15 cellular contexts compared by ENCODE assay signal in genomic region chr11:116697639-116698038, GRCh38.
"Had no signal": no experiment of that assay in that cellular context is flagged by ENCODE, and none has a peak within 500 bp of the region (broad histone marks: within the 10 kb centered on the region; RNA-seq: fewer than 3 reads in every experiment).

No MANE protein-coding gene starts in this region.

- H3K9me3 Mint-ChIP-seq: activated CD4-positive, alpha-beta T cell treated with anti-CD3 and anti-CD28 coated beads, Interleukin-2, amount 10 ng/mL, durations not matched to agents 7 days and 5 days; naive thymus-derived CD4-positive, alpha-beta T cell; stimulated activated memory B cell treated with anti-CD40 and anti-IgM and Interleukin-4, amounts not matched to agents 10 μg/mL and 1 μg/mL and 100 μg/mL, for 72 hours had no signal

- DNase-seq: activated CD4-positive, alpha-beta T cell treated with anti-CD3 and anti-CD28 coated beads, Interleukin-2, amount 10 ng/mL, durations not matched to agents 7 days and 5 days; amniotic stem cell; erythroblast; gastrocnemius medialis; kidney glomerular epithelial cell; left ventricle myocardium superior; ovary; stimulated activated CD4-positive, alpha-beta T cell treated with anti-CD3 and anti-CD28 coated beads, Interleukin-4, amount 100 ng/mL, for 4 hours; thyroid gland had no signal

- H3K4me3 ChIP-seq: gastrocnemius medialis, ovary, right lobe of liver, smooth muscle cell, thyroid gland had no signal

- H3K36me3 Mint-ChIP-seq: activated naive CD8-positive, alpha-beta T cell; naive thymus-derived CD4-positive, alpha-beta T cell; stimulated activated memory B cell treated with anti-CD40 and anti-IgM and Interleukin-4, amounts not matched to agents 10 μg/mL and 1 μg/mL and 100 μg/mL, for 72 hours had no signal

- H3K4me3 Mint-ChIP-seq: activated CD4-positive, alpha-beta T cell treated with anti-CD3 and anti-CD28 coated beads, Interleukin-2, amount 10 ng/mL, durations not matched to agents 7 days and 5 days; activated naive CD8-positive, alpha-beta T cell; naive thymus-derived CD4-positive, alpha-beta T cell; stimulated activated memory B cell treated with anti-CD40 and anti-IgM and Interleukin-4, amounts not matched to agents 10 μg/mL and 1 μg/mL and 100 μg/mL, for 72 hours had no signal

- H3K36me3 ChIP-seq: gastrocnemius medialis, ovary, right lobe of liver, thyroid gland had no signal

- H3K4me2 ChIP-seq: smooth muscle cell had no signal

- H3K27me3 Mint-ChIP-seq: activated CD4-positive, alpha-beta T cell treated with anti-CD3 and anti-CD28 coated beads, Interleukin-2, amount 10 ng/mL, durations not matched to agents 7 days and 5 days; activated naive CD8-positive, alpha-beta T cell had no signal

- H3K9me3 ChIP-seq: gastrocnemius medialis, ovary, right lobe of liver, thyroid gland had no signal

- H3K27me3 ChIP-seq: gastrocnemius medialis, ovary, right lobe of liver, thyroid gland had no signal

- H3K4me1 ChIP-seq: gastrocnemius medialis, right lobe of liver, thyroid gland had no signal

- H3K27ac ChIP-seq: gastrocnemius medialis, ovary, right lobe of liver, thyroid gland had no signal

- H3K4me1 Mint-ChIP-seq: activated CD4-positive, alpha-beta T cell treated with anti-CD3 and anti-CD28 coated beads, Interleukin-2, amount 10 ng/mL, durations not matched to agents 7 days and 5 days; stimulated activated memory B cell treated with anti-CD40 and anti-IgM and Interleukin-4, amounts not matched to agents 10 μg/mL and 1 μg/mL and 100 μg/mL, for 72 hours had no signal

- ATAC-seq: activated CD4-positive, CD25-positive, alpha-beta regulatory T cell treated with anti-CD3 and anti-CD28 coated beads, Interleukin-2, amount 50 U/mL, for 24 hours; gastrocnemius medialis; left ventricle myocardium superior; naive thymus-derived CD4-positive, alpha-beta T cell; right lobe of liver; stimulated activated memory B cell treated with anti-CD40 and anti-IgM and Interleukin-4, amounts not matched to agents 10 μg/mL and 1 μg/mL and 100 μg/mL, for 72 hours had no signal

- H3K27ac Mint-ChIP-seq: activated CD4-positive, alpha-beta T cell treated with anti-CD3 and anti-CD28 coated beads, Interleukin-2, amount 10 ng/mL, durations not matched to agents 7 days and 5 days; activated naive CD8-positive, alpha-beta T cell; naive thymus-derived CD4-positive, alpha-beta T cell; stimulated activated memory B cell treated with anti-CD40 and anti-IgM and Interleukin-4, amounts not matched to agents 10 μg/mL and 1 μg/mL and 100 μg/mL, for 72 hours had no signal
